In genomic region chr2:238434846-238435751, GRCh38 we compare ENCODE assay signal across 16 cellular contexts. TPM values are rescaled to one million over a fixed set of nuclear protein-coding genes. Genes with fewer than 3 reads are reported as not detected.
DNase-seq lines count a peak whose midpoint lies in the region; ATAC-seq, FAIRE-seq and TF ChIP-seq lines count a peak whose summit lies in the region.
"Had no signal": no experiment of that assay in that cellular context is flagged by ENCODE, and none has a peak within 500 bp of the region (broad histone marks: within the 10 kb centered on the region; RNA-seq: fewer than 3 reads in every experiment).

No MANE protein-coding gene starts in this region.

- no peak overlapping the region for H3K4me3 ChIP-seq in A549
- no peak overlapping the region for H3K4me3 ChIP-seq in HL-60 (replicated peaks; ENCODE audit: insufficient read depth, low read length)
- H3K4me3 ChIP-seq in adipocyte (ENCODE audit: low read length), result no peak overlapping the region
- H3K4me3 ChIP-seq: left lung, sigmoid colon, vagina had no signal

- H3K4me1 ChIP-seq in A549 (peaks cover 38% of the 10 kb centered on the region), adipocyte (ENCODE audit: control insufficient read depth, insufficient read depth, low read length) (peaks cover 45% of the 10 kb centered on the region)

- no peak overlapping the region for H3K4me2 ChIP-seq in A549

- ATAC-seq in A549 (no peak), HG03097 (IDR thresholded peaks at IDR 0.05; ENCODE audit: low FRiP score, unreplicated experiment) (no peak)
- no peak for ATAC-seq in stimulated activated effector memory CD8-positive, alpha-beta T cell treated with anti-CD3 and anti-CD28 coated beads, Interleukin-12 subunit alpha, Interleukin-12 subunit beta, amount 100 ng/mL, for 72 hours
- ATAC-seq: left lung had no signal

- peaks cover 36% of the 10 kb centered on the region for H3K36me3 ChIP-seq in adipocyte (ENCODE audit: control insufficient read depth, insufficient read depth, low read length, severe bottlenecking)

- FAIRE-seq in A549 (lab: Jason Lieb, UNC), result no peak

- no peak for TF ChIP-seq POLR2A in A549 (IDR thresholded peaks at IDR 0.05; ENCODE audit: low read length)

- H3K36me3 Mint-ChIP-seq in glutamatergic neuron (ENCODE audit: unreplicated experiment), result peaks cover 8% of the 10 kb centered on the region
- peaks cover 78% of the 10 kb centered on the region for H3K36me3 Mint-ChIP-seq in stimulated activated effector memory CD8-positive, alpha-beta T cell treated with anti-CD3 and anti-CD28 coated beads, Interleukin-12 subunit alpha, Interleukin-12 subunit beta, amount 100 ng/mL, for 72 hours

- H3K27ac Mint-ChIP-seq in glutamatergic neuron (ENCODE audit: unreplicated experiment), result peak overlapping the region; percentile 59
- H3K27ac Mint-ChIP-seq in stimulated activated effector memory CD8-positive, alpha-beta T cell treated with anti-CD3 and anti-CD28 coated beads, Interleukin-12 subunit alpha, Interleukin-12 subunit beta, amount 100 ng/mL, for 72 hours, result no peak overlapping the region
- H3K27ac Mint-ChIP-seq: activated CD4-positive, alpha-beta T cell treated with anti-CD3 and anti-CD28 coated beads, Interleukin-2, amount 10 ng/mL, durations not matched to agents 7 days and 5 days had no signal

- TF ChIP-seq CTCF in A549 (IDR thresholded peaks at IDR 0.05), result no peak
- no peak for TF ChIP-seq CTCF in HL-60 (IDR thresholded peaks at IDR 0.05; ENCODE audit: insufficient read depth, low read length)
- TF ChIP-seq CTCF in glutamatergic neuron (IDR thresholded peaks at IDR 0.05; ENCODE audit: partially characterized antibody, unreplicated experiment), result no peak
- no peak for TF ChIP-seq CTCF in GM13976 (IDR thresholded peaks at IDR 0.05; ENCODE audit: borderline replicate concordance, control extremely low read depth, extremely low read depth, insufficient read depth, missing control alignments)

- TF ChIP-seq EP300 in A549 (IDR thresholded peaks at IDR 0.05), result no peak

- POLR2A ChIA-PET in A549 (lab: Yijun Ruan, JAX), result no interaction called here

- in situ Hi-C loops in GM13976 (cut with MboI; ENCODE audit: low sequenced_read_pairs, unreplicated experiment), result no loop called here

- no peaks in the 10 kb centered on the region for H3K9me3 Mint-ChIP-seq in glutamatergic neuron (ENCODE audit: unreplicated experiment)
- no peaks in the 10 kb centered on the region for H3K9me3 Mint-ChIP-seq in stimulated activated effector memory CD8-positive, alpha-beta T cell treated with anti-CD3 and anti-CD28 coated beads, Interleukin-12 subunit alpha, Interleukin-12 subunit beta, amount 100 ng/mL, for 72 hours
- H3K9me3 Mint-ChIP-seq: activated CD4-positive, alpha-beta T cell treated with anti-CD3 and anti-CD28 coated beads, Interleukin-2, amount 10 ng/mL, durations not matched to agents 7 days and 5 days had no signal

- peaks cover 4% of the 10 kb centered on the region for H3K4me1 Mint-ChIP-seq in glutamatergic neuron (ENCODE audit: low read depth, unreplicated experiment)
- H3K4me1 Mint-ChIP-seq in stimulated activated effector memory CD8-positive, alpha-beta T cell treated with anti-CD3 and anti-CD28 coated beads, Interleukin-12 subunit alpha, Interleukin-12 subunit beta, amount 100 ng/mL, for 72 hours, result peaks cover 41% of the 10 kb centered on the region

- CTCF ChIA-PET in A549 (lab: Yijun Ruan, JAX), result interaction anchor here (1.0 to 1.6 kb wide), 2 partner anchors 64 kb away, joined by 3 to 5 read pairs; no protein-coding TSS in a partner anchor

- H3K27ac ChIP-seq in A549 (peak overlapping the region; percentile 37 to 62; a peak in 5 of 6 replicates), HL-60 (replicated peaks) (peak overlapping the region; percentile 18; the same call in 1 of the 2 replicates)
- H3K27ac ChIP-seq: sigmoid colon, vagina had no signal

- DNase-seq in A549 (ENCODE audit: low read depth in 1 of 2, low spot score in 1 of 2) (no peak), HL-60 (ENCODE audit: low read depth in 1 of 2, low spot score in 1 of 2) (peak in 1 of 2 experiments; percentile 80), adipocyte (ENCODE audit: low read depth) (no peak), glutamatergic neuron (no peak), GM13976 (ENCODE audit: low spot score) (no peak), MV-4-11 (lab: John Stamatoyannopoulos, UW) (no peak)
- DNase-seq in stimulated activated effector memory CD8-positive, alpha-beta T cell treated with anti-CD3 and anti-CD28 coated beads, Interleukin-12 subunit alpha, Interleukin-12 subunit beta, amount 100 ng/mL, for 72 hours (ENCODE audit: low spot score in 2 of 2), result no peak
- DNase-seq: activated CD4-positive, alpha-beta T cell treated with anti-CD3 and anti-CD28 coated beads, Interleukin-2, amount 10 ng/mL, durations not matched to agents 7 days and 5 days; KG1; NCI-H1048; NCI-H2081 treated with DMSO at 0.1 percent for 48 hours; NCI-H526; sigmoid colon had no signal

- H3K27me3 ChIP-seq in HL-60 (ENCODE audit: insufficient read depth, poor library complexity, severe bottlenecking) (no peaks in the 10 kb centered on the region), adipocyte (replicated peaks; ENCODE audit: control insufficient read depth, insufficient read depth, low read length) (no peaks in the 10 kb centered on the region)
- H3K27me3 ChIP-seq: left lung, sigmoid colon, vagina had no signal

- H3K9me3 ChIP-seq in A549 (no peaks in the 10 kb centered on the region), adipocyte (ENCODE audit: control insufficient read depth, low read length) (no peaks in the 10 kb centered on the region)
- H3K9me3 ChIP-seq: sigmoid colon, vagina had no signal

- H3K9ac ChIP-seq in adipocyte (ENCODE audit: low read length), result peak overlapping the region; percentile 49

- WGBS in A549 (ENCODE audit: missing lambda C conversion rate), result 90% methylated on average over 21 of the region's 24 CpGs

- H3K4me3 Mint-ChIP-seq in glutamatergic neuron (ENCODE audit: unreplicated experiment), result no peak overlapping the region
- H3K4me3 Mint-ChIP-seq in stimulated activated effector memory CD8-positive, alpha-beta T cell treated with anti-CD3 and anti-CD28 coated beads, Interleukin-12 subunit alpha, Interleukin-12 subunit beta, amount 100 ng/mL, for 72 hours, result no peak overlapping the region
- H3K4me3 Mint-ChIP-seq: activated CD4-positive, alpha-beta T cell treated with anti-CD3 and anti-CD28 coated beads, Interleukin-2, amount 10 ng/mL, durations not matched to agents 7 days and 5 days had no signal

- no peak for TF ChIP-seq RAD21 in A549 (conservative IDR thresholded peaks at IDR 0.05 in 1 of 2, IDR thresholded peaks at IDR 0.05 in 1 of 2)

- H3K27me3 Mint-ChIP-seq in glutamatergic neuron (ENCODE audit: unreplicated experiment), result peaks cover 2% of the 10 kb centered on the region
- H3K27me3 Mint-ChIP-seq: activated CD4-positive, alpha-beta T cell treated with anti-CD3 and anti-CD28 coated beads, Interleukin-2, amount 10 ng/mL, durations not matched to agents 7 days and 5 days had no signal

TF ChIP-seq in A549, 52 proteins besides CTCF, POLR2A, EP300 and RAD21 (continues in another document):
- TF ChIP-seq GATA3 (IDR thresholded peaks at IDR 0.05; ENCODE audit: borderline replicate concordance) (no peak), MAZ (IDR thresholded peaks at IDR 0.05; ENCODE audit: borderline replicate concordance, low read depth, low read length) (no peak), CHD4 (IDR thresholded peaks at IDR 0.05; ENCODE audit: borderline replicate concordance) (no peak), MAFK (IDR thresholded peaks at IDR 0.05; ENCODE audit: partially characterized antibody) (no peak), FOXS1 (CRISPR knock-in tag; IDR thresholded peaks at IDR 0.05) (no peak), POLR2AphosphoS2 (conservative IDR thresholded peaks at IDR 0.05; ENCODE audit: low read length) (no peak), FOSL2 (IDR thresholded peaks at IDR 0.05) (no peak), FOSL2 (CRISPR knock-in tag; IDR thresholded peaks at IDR 0.05) (no peak), TP53 (CRISPR knock-in tag; IDR thresholded peaks at IDR 0.05) (no peak), ZC3H11A (IDR thresholded peaks at IDR 0.05) (no peak), PBX3 (IDR thresholded peaks at IDR 0.05) (no peak), SREBF2 (IDR thresholded peaks at IDR 0.05) (no peak)

RNA-seq across cellular contexts. Expression of gene ASB1, which starts 8.4 kb away (rescaled TPM):
- polyA plus RNA-seq in A549 (2011; rRNA removed) (40.1 and 42.7 TPM in 2 replicates), A549 (2017; fragmentation: RNase III; extraction: RNeasy Plus Mini Kit Qiagen cat#74134 plus additional on column Dnase treatment) (24.6 to 26.8 TPM (median 26.0 TPM) in 3 replicates)
- 51.7 and 54.1 TPM in 2 replicates for polyA plus RNA-seq in A549 (2012; cell fraction: cytosol; rRNA removed)
- polyA plus RNA-seq in A549 (2012; cell fraction: nucleus; rRNA removed), result 53.6 and 61.9 TPM in 2 replicates
- 24.9 and 38.0 TPM in 2 replicates for polyA minus RNA-seq in A549 (2011; rRNA and poly(A)+ RNA removed)
- total RNA-seq in glutamatergic neuron (ENCODE audit: unreplicated experiment), result 36.1 TPM
